In genomic region chr2:48620604-48621003, GRCh38 we compare ENCODE assay signal across 1 cellular context.
TF ChIP-seq lines count a peak whose summit lies in the region.

No MANE protein-coding gene starts in this region.

TF ChIP-seq in HEK293, 187 proteins besides CTCF, POLR2A, EP300 and RAD21 (continued from another document):
- TF ChIP-seq ZNF426 (tag by site-specific recombination; IDR thresholded peaks at IDR 0.05) (peak; percentile 67), ZNF18 (tag by site-specific recombination; IDR thresholded peaks at IDR 0.05) (no peak), OVOL3 (tag by site-specific recombination; IDR thresholded peaks at IDR 0.05) (no peak), ZNF555 (tag by site-specific recombination; conservative IDR thresholded peaks at IDR 0.05) (peak; percentile 67), ZNF140 (tag by site-specific recombination; IDR thresholded peaks at IDR 0.05) (peak; percentile 78), ZNF510 (tag by site-specific recombination; IDR thresholded peaks at IDR 0.05; ENCODE audit: insufficient replicate concordance) (peak; percentile 27), ZNF423 (tag by site-specific recombination; IDR thresholded peaks at IDR 0.05) (no peak), ZBTB44 (tag by site-specific recombination; IDR thresholded peaks at IDR 0.05) (no peak), ZNF621 (tag by site-specific recombination; IDR thresholded peaks at IDR 0.05) (no peak), ZNF433 (tag by site-specific recombination; IDR thresholded peaks at IDR 0.05; ENCODE audit: low read depth) (0 out of 2 replicates have a peak, but pooled peaks have one; percentile 40), SETDB1 (IDR thresholded peaks at IDR 0.05; ENCODE audit: insufficient read length, low read length) (no peak), ZNF239 (tag by site-specific recombination; IDR thresholded peaks at IDR 0.05) (no peak), MZF1 (tag by site-specific recombination; IDR thresholded peaks at IDR 0.05; ENCODE audit: borderline replicate concordance) (no peak), ZNF121 (tag by site-specific recombination; IDR thresholded peaks at IDR 0.05) (no peak), ZNF280D (tag by site-specific recombination; IDR thresholded peaks at IDR 0.05) (no peak), SCRT1 (tag by site-specific recombination; IDR thresholded peaks at IDR 0.05; ENCODE audit: borderline replicate concordance) (no peak), ZNF518A (tag by site-specific recombination; conservative IDR thresholded peaks at IDR 0.05; ENCODE audit: low read depth) (peak; percentile 75), ZNF664 (tag by site-specific recombination; IDR thresholded peaks at IDR 0.05) (no peak), REST (tag by site-specific recombination; IDR thresholded peaks at IDR 0.05) (peak; percentile 58), ZNF768 (tag by site-specific recombination; IDR thresholded peaks at IDR 0.05) (no peak), ZNF280C (tag by site-specific recombination; IDR thresholded peaks at IDR 0.05) (no peak), ZNF324 (tag by site-specific recombination; IDR thresholded peaks at IDR 0.05) (no peak), HOXD13 (CRISPR knock-in tag; IDR thresholded peaks at IDR 0.05; ENCODE audit: borderline replicate concordance) (no peak), ZNF394 (tag by site-specific recombination; IDR thresholded peaks at IDR 0.05; ENCODE audit: borderline replicate concordance) (peak; percentile 83; the same call in 1 of the 2 replicates)
